In the genomic region with DNA sequence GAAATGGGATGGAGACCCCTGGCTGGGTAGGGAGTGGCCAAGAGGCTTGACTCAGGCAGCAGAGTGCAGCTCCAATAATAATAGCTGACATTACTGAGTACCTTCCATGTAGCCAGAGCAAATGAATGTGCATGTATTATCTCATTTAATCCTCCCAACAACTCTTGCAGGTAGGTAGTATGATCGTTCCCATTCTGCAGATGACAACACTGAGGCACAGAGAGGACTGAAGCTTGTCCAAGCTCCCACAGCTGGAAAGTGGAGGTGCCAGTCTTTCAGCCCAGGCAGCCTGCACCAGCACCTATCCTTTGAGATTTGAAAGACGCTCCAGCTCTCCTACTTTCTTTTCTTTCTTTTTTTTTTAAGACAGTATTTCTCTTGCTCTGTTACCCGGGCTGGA, we compare ENCODE assay signal across 4 cellular contexts.
TF ChIP-seq lines count a peak whose summit lies in the region.

No MANE protein-coding gene starts in this region.

TF ChIP-seq in HepG2, 621 proteins besides CTCF, POLR2A, EP300 and RAD21:
- TF ChIP-seq RFX3 (CRISPR knock-in tag; IDR thresholded peaks at IDR 0.05) (no peak), ZNF629 (CRISPR knock-in tag; conservative IDR thresholded peaks at IDR 0.05) (peak; percentile 62)
TF ChIP-seq in HepG2: peak in this region for 1.

TF ChIP-seq in HEK293, 187 proteins besides CTCF, POLR2A, EP300 and RAD21:
- peak; percentile 95 for TF ChIP-seq ZNF664 (tag by site-specific recombination; IDR thresholded peaks at IDR 0.05)
- TF ChIP-seq ZNF623 (tag by site-specific recombination; IDR thresholded peaks at IDR 0.05), result no peak

TF ChIP-seq in K562, 482 proteins besides CTCF, POLR2A, EP300 and RAD21:
- TF ChIP-seq SIN3B (IDR thresholded peaks at IDR 0.05; ENCODE audit: low read depth), result no peak
- peak; percentile 76 for TF ChIP-seq RBM25 (IDR thresholded peaks at IDR 0.05; ENCODE audit: low read depth, low read length, severe bottlenecking)
- TF ChIP-seq BCOR (IDR thresholded peaks at IDR 0.05), result 0 out of 2 replicates have a peak, but pooled peaks have one; percentile 9

TF ChIP-seq in SK-N-SH, 30 proteins besides CTCF, POLR2A, EP300 and RAD21:
- TF ChIP-seq SMC3 (IDR thresholded peaks at IDR 0.05; ENCODE audit: low read depth, low read length) (no peak), FOSL2 (IDR thresholded peaks at IDR 0.05; ENCODE audit: borderline replicate concordance, low read depth) (no peak), RFX5 (IDR thresholded peaks at IDR 0.05; ENCODE audit: low read length) (no peak), MEF2A (IDR thresholded peaks at IDR 0.05; ENCODE audit: borderline replicate concordance, low read depth) (no peak), EZH2phosphoT487 (IDR thresholded peaks at IDR 0.05; ENCODE audit: borderline replicate concordance, low read depth) (no peak), RCOR1 (IDR thresholded peaks at IDR 0.05; ENCODE audit: low read length) (no peak), TCF12 (IDR thresholded peaks at IDR 0.05) (no peak), YY1 (IDR thresholded peaks at IDR 0.05; ENCODE audit: low read depth) (no peak), RXRA (IDR thresholded peaks at IDR 0.05; ENCODE audit: borderline replicate concordance, low read depth) (no peak), GATA2 (CRISPR knock-in tag; IDR thresholded peaks at IDR 0.05) (no peak), POLR2AphosphoS5 (IDR thresholded peaks at IDR 0.05; ENCODE audit: low read depth, low read length) (no peak)
- TF ChIP-seq, protein P1, sequence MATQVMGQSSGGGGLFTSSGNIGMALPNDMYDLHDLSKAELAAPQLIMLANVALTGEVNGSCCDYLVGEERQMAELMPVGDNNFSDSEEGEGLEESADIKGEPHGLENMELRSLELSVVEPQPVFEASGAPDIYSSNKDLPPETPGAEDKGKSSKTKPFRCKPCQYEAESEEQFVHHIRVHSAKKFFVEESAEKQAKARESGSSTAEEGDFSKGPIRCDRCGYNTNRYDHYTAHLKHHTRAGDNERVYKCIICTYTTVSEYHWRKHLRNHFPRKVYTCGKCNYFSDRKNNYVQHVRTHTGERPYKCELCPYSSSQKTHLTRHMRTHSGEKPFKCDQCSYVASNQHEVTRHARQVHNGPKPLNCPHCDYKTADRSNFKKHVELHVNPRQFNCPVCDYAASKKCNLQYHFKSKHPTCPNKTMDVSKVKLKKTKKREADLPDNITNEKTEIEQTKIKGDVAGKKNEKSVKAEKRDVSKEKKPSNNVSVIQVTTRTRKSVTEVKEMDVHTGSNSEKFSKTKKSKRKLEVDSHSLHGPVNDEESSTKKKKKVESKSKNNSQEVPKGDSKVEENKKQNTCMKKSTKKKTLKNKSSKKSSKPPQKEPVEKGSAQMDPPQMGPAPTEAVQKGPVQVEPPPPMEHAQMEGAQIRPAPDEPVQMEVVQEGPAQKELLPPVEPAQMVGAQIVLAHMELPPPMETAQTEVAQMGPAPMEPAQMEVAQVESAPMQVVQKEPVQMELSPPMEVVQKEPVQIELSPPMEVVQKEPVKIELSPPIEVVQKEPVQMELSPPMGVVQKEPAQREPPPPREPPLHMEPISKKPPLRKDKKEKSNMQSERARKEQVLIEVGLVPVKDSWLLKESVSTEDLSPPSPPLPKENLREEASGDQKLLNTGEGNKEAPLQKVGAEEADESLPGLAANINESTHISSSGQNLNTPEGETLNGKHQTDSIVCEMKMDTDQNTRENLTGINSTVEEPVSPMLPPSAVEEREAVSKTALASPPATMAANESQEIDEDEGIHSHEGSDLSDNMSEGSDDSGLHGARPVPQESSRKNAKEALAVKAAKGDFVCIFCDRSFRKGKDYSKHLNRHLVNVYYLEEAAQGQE (IDR thresholded peaks at IDR 0.05; ENCODE audit: low read depth, low read length), result no peak
- TF ChIP-seq, protein P2, sequence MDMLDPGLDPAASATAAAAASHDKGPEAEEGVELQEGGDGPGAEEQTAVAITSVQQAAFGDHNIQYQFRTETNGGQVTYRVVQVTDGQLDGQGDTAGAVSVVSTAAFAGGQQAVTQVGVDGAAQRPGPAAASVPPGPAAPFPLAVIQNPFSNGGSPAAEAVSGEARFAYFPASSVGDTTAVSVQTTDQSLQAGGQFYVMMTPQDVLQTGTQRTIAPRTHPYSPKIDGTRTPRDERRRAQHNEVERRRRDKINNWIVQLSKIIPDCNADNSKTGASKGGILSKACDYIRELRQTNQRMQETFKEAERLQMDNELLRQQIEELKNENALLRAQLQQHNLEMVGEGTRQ (IDR thresholded peaks at IDR 0.05; ENCODE audit: borderline replicate concordance, low read depth, low read length), result no peak
- TF ChIP-seq, protein P3, sequence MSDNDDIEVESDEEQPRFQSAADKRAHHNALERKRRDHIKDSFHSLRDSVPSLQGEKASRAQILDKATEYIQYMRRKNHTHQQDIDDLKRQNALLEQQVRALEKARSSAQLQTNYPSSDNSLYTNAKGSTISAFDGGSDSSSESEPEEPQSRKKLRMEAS (IDR thresholded peaks at IDR 0.05; ENCODE audit: low read depth), result no peak
- TF ChIP-seq, protein P4, sequence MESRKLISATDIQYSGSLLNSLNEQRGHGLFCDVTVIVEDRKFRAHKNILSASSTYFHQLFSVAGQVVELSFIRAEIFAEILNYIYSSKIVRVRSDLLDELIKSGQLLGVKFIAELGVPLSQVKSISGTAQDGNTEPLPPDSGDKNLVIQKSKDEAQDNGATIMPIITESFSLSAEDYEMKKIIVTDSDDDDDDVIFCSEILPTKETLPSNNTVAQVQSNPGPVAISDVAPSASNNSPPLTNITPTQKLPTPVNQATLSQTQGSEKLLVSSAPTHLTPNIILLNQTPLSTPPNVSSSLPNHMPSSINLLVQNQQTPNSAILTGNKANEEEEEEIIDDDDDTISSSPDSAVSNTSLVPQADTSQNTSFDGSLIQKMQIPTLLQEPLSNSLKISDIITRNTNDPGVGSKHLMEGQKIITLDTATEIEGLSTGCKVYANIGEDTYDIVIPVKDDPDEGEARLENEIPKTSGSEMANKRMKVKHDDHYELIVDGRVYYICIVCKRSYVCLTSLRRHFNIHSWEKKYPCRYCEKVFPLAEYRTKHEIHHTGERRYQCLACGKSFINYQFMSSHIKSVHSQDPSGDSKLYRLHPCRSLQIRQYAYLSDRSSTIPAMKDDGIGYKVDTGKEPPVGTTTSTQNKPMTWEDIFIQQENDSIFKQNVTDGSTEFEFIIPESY (IDR thresholded peaks at IDR 0.05; ENCODE audit: borderline replicate concordance, low read depth), result no peak
- TF ChIP-seq, protein P5, sequence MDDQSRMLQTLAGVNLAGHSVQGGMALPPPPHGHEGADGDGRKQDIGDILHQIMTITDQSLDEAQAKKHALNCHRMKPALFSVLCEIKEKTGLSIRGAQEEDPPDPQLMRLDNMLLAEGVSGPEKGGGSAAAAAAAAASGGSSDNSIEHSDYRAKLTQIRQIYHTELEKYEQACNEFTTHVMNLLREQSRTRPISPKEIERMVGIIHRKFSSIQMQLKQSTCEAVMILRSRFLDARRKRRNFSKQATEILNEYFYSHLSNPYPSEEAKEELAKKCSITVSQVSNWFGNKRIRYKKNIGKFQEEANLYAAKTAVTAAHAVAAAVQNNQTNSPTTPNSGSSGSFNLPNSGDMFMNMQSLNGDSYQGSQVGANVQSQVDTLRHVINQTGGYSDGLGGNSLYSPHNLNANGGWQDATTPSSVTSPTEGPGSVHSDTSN (IDR thresholded peaks at IDR 0.05), result no peak
